ENCODE assay signal across 8 cellular contexts in the genomic region with DNA sequence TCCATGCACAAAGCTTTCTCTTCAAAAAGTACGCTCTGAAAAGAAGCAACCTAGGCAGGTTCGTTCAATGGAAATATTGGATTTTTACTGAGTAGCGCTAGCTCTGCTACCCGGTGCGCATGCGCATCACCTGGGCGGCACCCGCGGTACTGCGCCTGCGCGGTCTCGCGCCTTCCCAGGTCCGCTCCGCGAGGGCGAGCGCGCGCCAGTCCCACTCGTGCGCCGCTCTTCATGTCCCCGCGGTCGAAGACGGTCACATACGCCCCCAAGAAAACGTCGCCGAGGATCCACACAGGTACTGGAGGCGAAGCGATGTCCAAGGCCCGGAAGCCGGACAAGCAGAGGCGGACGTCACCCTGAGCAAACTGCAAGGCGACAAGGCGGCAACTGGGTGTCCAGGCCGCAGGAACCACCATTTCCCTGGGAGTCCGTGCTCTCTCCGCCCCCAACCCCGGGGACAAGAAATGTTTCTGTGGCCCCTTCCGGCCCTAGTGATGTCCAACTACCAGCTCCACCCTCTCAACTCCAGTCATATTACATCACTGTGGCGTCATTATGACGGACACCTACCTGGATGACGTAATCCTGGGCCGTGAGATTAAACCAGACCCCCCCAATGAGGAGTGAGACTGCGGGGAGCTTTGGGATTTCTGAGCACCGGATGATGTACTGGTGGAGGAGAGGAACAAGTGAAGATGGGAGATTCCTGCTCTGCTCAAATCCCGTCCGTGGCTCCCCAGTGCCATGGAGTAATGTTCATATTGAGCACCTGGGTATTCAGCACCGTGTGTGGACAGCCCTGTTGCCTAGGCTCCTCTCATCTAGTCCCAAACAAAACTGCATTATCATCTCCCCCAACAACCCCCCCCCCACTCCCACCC. TPM values are rescaled to one million over a fixed set of nuclear protein-coding genes. Genes with fewer than 3 reads are reported as not detected.
DNase-seq lines count a peak whose midpoint lies in the region; ATAC-seq and TF ChIP-seq lines count a peak whose summit lies in the region.

No MANE protein-coding gene starts in this region.

- 11 to 19% (median 14%) methylated on average over 23 to 54 of the region's 54 CpGs for WGBS in heart left ventricle, 4 donors
- 11 to 12% methylated on average over 53 to 54 of the region's 54 CpGs for WGBS in aorta, 2 donors

- POLR2A ChIA-PET in AG04449 (lab: Yijun Ruan, JAX), result interaction anchor here (0.8 kb wide), 1 partner anchor 23 kb away, joined by 3 read pairs; no protein-coding TSS in a partner anchor

- peak overlapping the region; percentile 94 for H3K27ac Mint-ChIP-seq in activated naive CD4-positive, alpha-beta T cell treated with anti-CD3 and anti-CD28 coated beads, Interleukin-2, amount 10 ng/mL, durations not matched to agents 7 days and 5 days

- H3K9me3 Mint-ChIP-seq in activated naive CD4-positive, alpha-beta T cell treated with anti-CD3 and anti-CD28 coated beads, Interleukin-2, amount 10 ng/mL, durations not matched to agents 7 days and 5 days, result peaks cover 11% of the 10 kb centered on the region

- peak in 1 of 2 donors; percentile 56 for TF ChIP-seq POLR2A in heart left ventricle (IDR thresholded peaks at IDR 0.05)

- CTCF ChIA-PET in AG04449 (lab: Yijun Ruan, JAX), result interaction anchor here (1.0 to 1.6 kb wide), 3 partner anchors 15 to 24 kb away, joined by 4 to 5 read pairs (median 4); no protein-coding TSS in a partner anchor
- CTCF ChIA-PET in activated naive CD4-positive, alpha-beta T cell treated with anti-CD3 and anti-CD28 coated beads, Interleukin-2, amount 10 ng/mL, durations not matched to agents 7 days and 5 days (lab: Charles Lee), result interaction anchor here (0.6 to 2.7 kb wide), 2 partner anchors 24 to 32 kb away, joined by 3 to 9 read pairs; no protein-coding TSS in a partner anchor

- H3K27me3 Mint-ChIP-seq in activated naive CD4-positive, alpha-beta T cell treated with anti-CD3 and anti-CD28 coated beads, Interleukin-2, amount 10 ng/mL, durations not matched to agents 7 days and 5 days, result peaks cover 57% of the 10 kb centered on the region

- H3K9me3 ChIP-seq in heart left ventricle (no peaks in the 10 kb centered on the region), aorta (ENCODE audit: control insufficient read depth, low read length) (no peaks in the 10 kb centered on the region)

- peak; percentile 28 for ATAC-seq in GM18861 (IDR thresholded peaks at IDR 0.05; ENCODE audit: unreplicated experiment)
- peak; percentile 21 for ATAC-seq in HG03175 (IDR thresholded peaks at IDR 0.05; ENCODE audit: unreplicated experiment)
- peak; percentile 10 to 29 (median 18) for ATAC-seq in heart left ventricle
- ATAC-seq in aorta (ENCODE audit: low FRiP score), result peak; percentile 62

- H3K27ac ChIP-seq in heart left ventricle (peak overlapping the region in 11 of 12 donors; percentile 47 to 92 (median 73)), aorta (ENCODE audit: low read depth in 1 of 2, low read length in 2 of 2) (no peak overlapping the region)

- DNase-seq in AG04449 (ENCODE audit: low read depth, low spot score) (no peak), RPMI8226 (peak; percentile 80), heart left ventricle (peak; percentile 66 to 90 (median 79)), putamen (ENCODE audit: low spot score) (peak; percentile 84), aorta (peak; percentile 86 to 91)
- DNase-seq in activated naive CD4-positive, alpha-beta T cell treated with anti-CD3 and anti-CD28 coated beads, Interleukin-2, amount 10 ng/mL, durations not matched to agents 7 days and 5 days, result peak; percentile 85

- H3K27me3 ChIP-seq in heart left ventricle (peaks cover 0 to 49% (median 17%) of the 10 kb centered on the region in 9 donors), aorta (ENCODE audit: control insufficient read depth in 1 of 2, insufficient read depth in 2 of 2, low read length in 1 of 2) (no peaks in the 10 kb centered on the region)

- no peak for TF ChIP-seq CTCF in AG04449 (IDR thresholded peaks at IDR 0.05; ENCODE audit: insufficient read depth, low read length, missing control alignments)
- TF ChIP-seq CTCF in heart left ventricle (IDR thresholded peaks at IDR 0.05), result no peak

- H3K4me3 ChIP-seq in AG04449 (ENCODE audit: low read depth, low read length), result peak overlapping the region; percentile 65
- H3K4me3 ChIP-seq in heart left ventricle, result peak overlapping the region; percentile 14 to 69 (median 54)
- H3K4me3 ChIP-seq in aorta (ENCODE audit: low read length in 2 of 2), result peak overlapping the region in 1 of 2 donors; percentile 24

- intact Hi-C loops in heart left ventricle (cut with DNase I) (no loop called here), aorta (cut with DNase I) (no loop called here)

- H3K36me3 Mint-ChIP-seq in activated naive CD4-positive, alpha-beta T cell treated with anti-CD3 and anti-CD28 coated beads, Interleukin-2, amount 10 ng/mL, durations not matched to agents 7 days and 5 days, result peaks cover 12% of the 10 kb centered on the region

- H3K4me1 Mint-ChIP-seq in activated naive CD4-positive, alpha-beta T cell treated with anti-CD3 and anti-CD28 coated beads, Interleukin-2, amount 10 ng/mL, durations not matched to agents 7 days and 5 days, result peaks cover 65% of the 10 kb centered on the region

- H3K4me3 Mint-ChIP-seq in activated naive CD4-positive, alpha-beta T cell treated with anti-CD3 and anti-CD28 coated beads, Interleukin-2, amount 10 ng/mL, durations not matched to agents 7 days and 5 days, result peak overlapping the region; percentile 80

- H3K36me3 ChIP-seq in heart left ventricle (no peaks in the 10 kb centered on the region), aorta (ENCODE audit: control insufficient read depth in 1 of 2, insufficient read depth in 2 of 2, low read length in 1 of 2) (no peaks in the 10 kb centered on the region)

- H3K4me1 ChIP-seq in heart left ventricle (peaks cover 0 to 37% (median 15%) of the 10 kb centered on the region in 12 donors), aorta (ENCODE audit: control insufficient read depth in 1 of 2, insufficient read depth in 2 of 2, low read length in 2 of 2) (no peaks in the 10 kb centered on the region)

RNA-seq across cellular contexts. Expression of gene KCNC3, which starts 4.8 kb away (rescaled TPM):
- total RNA-seq in heart left ventricle (1 to 10 TPM in 8 of 9 donors, under 1 TPM in 1; 0.87 to 4.4 (median 2.5) TPM), aorta (1 to 10 TPM; 1.6 to 3.2 TPM)
- polyA plus RNA-seq in heart left ventricle (1 to 10 TPM; 1.7 to 3.3 TPM), aorta (under 1 TPM; 0.15 to 0.88 TPM)

RNA-seq across cellular contexts. Expression of gene NAPSA, which starts 31.5 kb away (rescaled TPM):
- total RNA-seq in heart left ventricle (under 1 TPM in 4 of 9 donors, not detected in 5; 0.28 to 0.89 (median 0.66) TPM), aorta (1 to 10 TPM in 1 of 2 donors, under 1 TPM in 1; 0.52 to 1.5 TPM)
- polyA plus RNA-seq in heart left ventricle (under 1 TPM; 0.36 to 0.61 TPM), aorta (1 to 10 TPM; 1.1 to 1.6 TPM)

RNA-seq across cellular contexts. Expression of gene NR1H2, which starts 42.3 kb away (rescaled TPM):
- total RNA-seq in heart left ventricle (100 to 1,000 TPM in 3 of 9 donors, 10 to 100 TPM in 6; 66.2 to 162 (median 74.3) TPM), aorta (10 to 100 TPM; 82.6 to 91.0 TPM)
- polyA plus RNA-seq in heart left ventricle (100 to 1,000 TPM in 1 of 2 donors, 10 to 100 TPM in 1; 91.5 to 155 TPM), aorta (100 to 1,000 TPM in 1 of 2 donors, 10 to 100 TPM in 1; 53.5 to 126 TPM)

RNA-seq across cellular contexts. Expression of gene POLD1, which starts 50.2 kb away (rescaled TPM):
- total RNA-seq in heart left ventricle (10 to 100 TPM in 4 of 9 donors, 1 to 10 TPM in 5; 6.1 to 18.0 (median 9.0) TPM), aorta (10 to 100 TPM; 13.2 to 26.9 TPM)
- polyA plus RNA-seq in heart left ventricle (10 to 100 TPM in 1 of 2 donors, 1 to 10 TPM in 1; 9.6 to 12.1 TPM), aorta (10 to 100 TPM in 1 of 2 donors, 1 to 10 TPM in 1; 5.4 to 27.7 TPM)

Comparison
In these comparisons a context has a peak if more than half of its experiments do, and no peak if none do; other contexts are left out.
1. H3K27ac ChIP-seq: peak in heart left ventricle (11 of 12); none in aorta (0 of 2).
2. Peak in every context shown above with its lines, with median percentiles within 50 percentile points of each other: ATAC-seq.